ENCODE assay signal across 25 cellular contexts in genomic region chr5:65674749-65675148, GRCh38. TPM values are rescaled to one million over a fixed set of nuclear protein-coding genes. Genes with fewer than 3 reads are reported as not detected.
DNase-seq lines count a peak whose midpoint lies in the region; ATAC-seq lines count a peak whose summit lies in the region.
"Had no signal": no experiment of that assay in that cellular context is flagged by ENCODE, and none has a peak within 500 bp of the region (broad histone marks: within the 10 kb centered on the region; RNA-seq: fewer than 3 reads in every experiment).

No MANE protein-coding gene starts in this region.

- ATAC-seq in activated CD8-positive, alpha-beta memory T cell treated with anti-CD3 and anti-CD28 coated beads, Interleukin-2, amount 10 ng/mL, durations not matched to agents 7 days and 5 days = no peak
- no peak for ATAC-seq in HG02678 (IDR thresholded peaks at IDR 0.05; ENCODE audit: unreplicated experiment)
- ATAC-seq: activated T-cell treated with anti-CD3 and anti-CD28 coated beads, Interleukin-2, amount 50 U/mL, for 4 hours; CD8-positive, alpha-beta T cell; psoas muscle had no signal

- no peak for DNase-seq in CD8-positive, alpha-beta memory T cell
- DNase-seq in LHCN-M2 (ENCODE audit: low read depth) (peak; percentile 65), astrocyte of the hippocampus (ENCODE audit: low read depth, low spot score) (peak; percentile 16), iris pigment epithelial cell (ENCODE audit: low read depth) (peak; percentile 70), NCI-H524 (lab: John Stamatoyannopoulos, UW) (no peak), iPS-NIHi11 (ENCODE audit: low spot score) (no peak)
- no peak for DNase-seq in activated CD8-positive, alpha-beta memory T cell treated with anti-CD3 and anti-CD28 coated beads, Interleukin-2, amount 10 ng/mL, durations not matched to agents 7 days and 5 days
- DNase-seq: activated CD4-positive, alpha-beta T cell treated with anti-CD3 and anti-CD28 coated beads, Interleukin-2, amount 50 U/mL, for 48 hours; activated T-cell treated with anti-CD3 and anti-CD28 coated beads, Interleukin-2, amount 50 U/mL, for 4 hours; adrenal gland; CD8-positive, alpha-beta T cell; erythroblast; glutamatergic neuron; Kasumi-1; NCI-H1092; NCI-H2081; NCI-H446; psoas muscle; stimulated activated CD4-positive, alpha-beta T cell treated with anti-CD3 and anti-CD28 coated beads, Interleukin-2, amount 100 ng/mL, for 24 hours; stimulated activated naive CD4-positive, alpha-beta T cell treated with Interleukin-2 at 50 U/mL for 16 hours had no signal

- H3K4me3 Mint-ChIP-seq in CD8-positive, alpha-beta memory T cell = no peak overlapping the region
- no peak overlapping the region for H3K4me3 Mint-ChIP-seq in activated CD8-positive, alpha-beta memory T cell treated with anti-CD3 and anti-CD28 coated beads, Interleukin-2, amount 10 ng/mL, durations not matched to agents 7 days and 5 days
- H3K4me3 Mint-ChIP-seq: activated T-cell treated with anti-CD3 and anti-CD28 coated beads, Interleukin-2, amount 50 U/mL, for 4 hours; CD8-positive, alpha-beta T cell; neural progenitor cell had no signal

- POLR2A ChIA-PET in CD8-positive, alpha-beta memory T cell (lab: Charles Lee) = no interaction called here

- no peaks in the 10 kb centered on the region for H3K27me3 ChIP-seq in CD8-positive, alpha-beta memory T cell (ENCODE audit: insufficient read depth, low read length, poor library complexity, severe bottlenecking)
- H3K27me3 ChIP-seq: adrenal gland, neural progenitor cell, tibial nerve had no signal

- no peak overlapping the region for H3K27ac ChIP-seq in CD8-positive, alpha-beta memory T cell (ENCODE audit: low read depth, low read length)
- H3K27ac ChIP-seq: adrenal gland, neural progenitor cell, psoas muscle, skin epidermis, tibial nerve had no signal

- peaks cover 7% of the 10 kb centered on the region for H3K4me1 ChIP-seq in CD8-positive, alpha-beta memory T cell (ENCODE audit: insufficient read depth, low read length)
- H3K4me1 ChIP-seq: HAP-1, neural progenitor cell, psoas muscle, tibial nerve had no signal

- no peak overlapping the region for H3K4me3 ChIP-seq in CD8-positive, alpha-beta memory T cell (ENCODE audit: low read length)
- H3K4me3 ChIP-seq: adrenal gland, HAP-1, neural progenitor cell, psoas muscle, skin epidermis, tibial nerve had no signal

- H3K9me3 Mint-ChIP-seq in CD8-positive, alpha-beta memory T cell = no peaks in the 10 kb centered on the region
- H3K9me3 Mint-ChIP-seq in activated CD8-positive, alpha-beta memory T cell treated with anti-CD3 and anti-CD28 coated beads, Interleukin-2, amount 10 ng/mL, durations not matched to agents 7 days and 5 days (ENCODE audit: low read depth) = no peaks in the 10 kb centered on the region
- H3K9me3 Mint-ChIP-seq: activated T-cell treated with anti-CD3 and anti-CD28 coated beads, Interleukin-2, amount 50 U/mL, for 4 hours; CD8-positive, alpha-beta T cell; neural progenitor cell had no signal

- peaks cover 42% of the 10 kb centered on the region for H3K36me3 ChIP-seq in CD8-positive, alpha-beta memory T cell (ENCODE audit: insufficient read depth, low read length)
- H3K36me3 ChIP-seq: neural progenitor cell had no signal

- CTCF ChIA-PET in CD8-positive, alpha-beta memory T cell (lab: Charles Lee) = no interaction called here
- CTCF ChIA-PET in activated CD8-positive, alpha-beta memory T cell treated with anti-CD3 and anti-CD28 coated beads, Interleukin-2, amount 10 ng/mL, durations not matched to agents 7 days and 5 days (lab: Charles Lee) = interaction anchor here (1.1 kb wide), 1 partner anchor 18 kb away, joined by 3 read pairs; no protein-coding TSS in a partner anchor

- peak overlapping the region in 6 of 8 donors; percentile 22 to 72 (median 61) for H3K27ac Mint-ChIP-seq in CD8-positive, alpha-beta memory T cell
- no peak overlapping the region for H3K27ac Mint-ChIP-seq in activated CD8-positive, alpha-beta memory T cell treated with anti-CD3 and anti-CD28 coated beads, Interleukin-2, amount 10 ng/mL, durations not matched to agents 7 days and 5 days
- H3K27ac Mint-ChIP-seq: neural progenitor cell had no signal

- peaks cover 29 to 35% (median 34%) of the 10 kb centered on the region in 3 donors for H3K4me1 Mint-ChIP-seq in CD8-positive, alpha-beta memory T cell
- no peaks in the 10 kb centered on the region for H3K4me1 Mint-ChIP-seq in activated CD8-positive, alpha-beta memory T cell treated with anti-CD3 and anti-CD28 coated beads, Interleukin-2, amount 10 ng/mL, durations not matched to agents 7 days and 5 days
- H3K4me1 Mint-ChIP-seq: neural progenitor cell had no signal

- H3K36me3 Mint-ChIP-seq in CD8-positive, alpha-beta memory T cell = peaks cover 8 to 98% (median 21%) of the 10 kb centered on the region in 3 donors
- peaks cover 40% of the 10 kb centered on the region for H3K36me3 Mint-ChIP-seq in activated CD8-positive, alpha-beta memory T cell treated with anti-CD3 and anti-CD28 coated beads, Interleukin-2, amount 10 ng/mL, durations not matched to agents 7 days and 5 days

- no peaks in the 10 kb centered on the region for H3K9me3 ChIP-seq in CD8-positive, alpha-beta memory T cell (ENCODE audit: low read length)
- H3K9me3 ChIP-seq: adrenal gland, HAP-1, psoas muscle, tibial nerve had no signal

- H3K27me3 Mint-ChIP-seq in CD8-positive, alpha-beta memory T cell = no peaks in the 10 kb centered on the region
- no peaks in the 10 kb centered on the region for H3K27me3 Mint-ChIP-seq in activated CD8-positive, alpha-beta memory T cell treated with anti-CD3 and anti-CD28 coated beads, Interleukin-2, amount 10 ng/mL, durations not matched to agents 7 days and 5 days

RNA-seq across cellular contexts. Expression of gene SGTB, which starts 47.2 kb away (rescaled TPM):
- total RNA-seq in CD8-positive, alpha-beta memory T cell = 10 to 100 TPM; 12.2 to 14.9 TPM
- polyA plus RNA-seq in CD8-positive, alpha-beta memory T cell = 16.3 TPM
- total RNA-seq in LHCN-M2 (2014; rRNA removed) = 12.2 and 14.3 TPM in 2 replicates
- 5.7 TPM for polyA plus RNA-seq in LHCN-M2 (2012)
- total RNA-seq in activated CD8-positive, alpha-beta memory T cell treated with anti-CD3 and anti-CD28 coated beads, Interleukin-2, amount 10 ng/mL, durations not matched to agents 7 days and 5 days = 10 to 100 TPM; 12.5 to 14.0 TPM

RNA-seq across cellular contexts. Expression of gene NLN, which starts 47.3 kb away (rescaled TPM):
- total RNA-seq in CD8-positive, alpha-beta memory T cell = 10 to 100 TPM; 27.9 to 30.4 TPM
- polyA plus RNA-seq in CD8-positive, alpha-beta memory T cell = 2.7 TPM
- 40.7 and 47.1 TPM in 2 replicates for total RNA-seq in LHCN-M2 (2014; rRNA removed)
- 20.7 TPM for polyA plus RNA-seq in LHCN-M2 (2012)
- total RNA-seq in activated CD8-positive, alpha-beta memory T cell treated with anti-CD3 and anti-CD28 coated beads, Interleukin-2, amount 10 ng/mL, durations not matched to agents 7 days and 5 days = 10 to 100 TPM; 15.8 to 19.6 TPM

RNA-seq across cellular contexts. Expression of gene SHLD3, which starts 49.9 kb away (rescaled TPM):
- total RNA-seq in CD8-positive, alpha-beta memory T cell = 1 to 10 TPM; 8.2 to 8.5 TPM
- polyA plus RNA-seq in CD8-positive, alpha-beta memory T cell = 4.2 TPM
- 2.1 and 2.7 TPM in 2 replicates for total RNA-seq in LHCN-M2 (2014; rRNA removed)
- polyA plus RNA-seq in LHCN-M2 (2012) = 0.80 TPM
- total RNA-seq in activated CD8-positive, alpha-beta memory T cell treated with anti-CD3 and anti-CD28 coated beads, Interleukin-2, amount 10 ng/mL, durations not matched to agents 7 days and 5 days = 1 to 10 TPM; 3.9 to 5.9 TPM

RNA-seq across cellular contexts. Expression of gene TRAPPC13, which starts 49.9 kb away (rescaled TPM):
- 10 to 100 TPM; 24.1 to 25.2 TPM for total RNA-seq in CD8-positive, alpha-beta memory T cell
- polyA plus RNA-seq in CD8-positive, alpha-beta memory T cell = 15.7 TPM
- 33.4 and 36.3 TPM in 2 replicates for total RNA-seq in LHCN-M2 (2014; rRNA removed)
- polyA plus RNA-seq in LHCN-M2 (2012) = 9.5 TPM
- total RNA-seq in activated CD8-positive, alpha-beta memory T cell treated with anti-CD3 and anti-CD28 coated beads, Interleukin-2, amount 10 ng/mL, durations not matched to agents 7 days and 5 days = 10 to 100 TPM; 18.5 to 23.4 TPM

RNA-seq across cellular contexts. Expression of gene TRIM23, which starts 50.6 kb away (rescaled TPM):
- 1 to 10 TPM; 7.8 to 9.8 TPM for total RNA-seq in CD8-positive, alpha-beta memory T cell
- 12.8 TPM for polyA plus RNA-seq in CD8-positive, alpha-beta memory T cell
- total RNA-seq in LHCN-M2 (2014; rRNA removed) = 16.0 and 17.4 TPM in 2 replicates
- polyA plus RNA-seq in LHCN-M2 (2012) = 4.9 TPM
- 10 to 100 TPM in 1 of 2 experiments, 1 to 10 TPM in 1; 9.9 to 10.3 TPM for total RNA-seq in activated CD8-positive, alpha-beta memory T cell treated with anti-CD3 and anti-CD28 coated beads, Interleukin-2, amount 10 ng/mL, durations not matched to agents 7 days and 5 days

Comparison
In these comparisons a context has a peak if more than half of its experiments do, and no peak if none do; other contexts are left out.
1. DNase-seq: peak in LHCN-M2 (single experiment), astrocyte of the hippocampus (single experiment) and iris pigment epithelial cell (single experiment); none in CD8-positive, alpha-beta memory T cell (0 of 5), activated CD8-positive, alpha-beta memory T cell treated with anti-CD3 and anti-CD28 coated beads, Interleukin-2, amount 10 ng/mL, durations not matched to agents 7 days and 5 days (single experiment), NCI-H524 (0 of 2) and iPS-NIHi11 (single experiment).